13 cellular contexts compared by ENCODE assay signal in the genomic region with DNA sequence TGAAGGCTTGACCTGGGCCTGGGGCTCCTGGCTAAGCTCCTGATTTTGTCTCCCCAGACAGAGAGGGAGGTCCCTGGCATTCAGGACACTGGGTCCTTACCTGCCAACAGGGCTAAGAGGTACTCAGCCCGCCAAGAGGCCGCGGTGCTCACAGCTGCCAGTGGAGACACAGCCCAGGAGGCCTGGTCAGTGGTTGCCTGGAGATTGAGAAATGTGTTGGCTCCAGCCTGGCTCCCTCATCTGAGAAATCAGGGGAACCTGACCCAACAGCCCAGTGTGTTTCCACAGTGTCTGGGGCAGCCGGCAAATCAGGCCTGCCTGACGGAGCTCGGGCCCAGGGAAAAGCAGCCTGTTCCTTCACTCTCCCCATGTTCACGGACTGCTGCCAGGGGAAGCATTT.
DNase-seq lines count a peak whose midpoint lies in the region; ATAC-seq lines count a peak whose summit lies in the region.
"Had no signal": no experiment of that assay in that cellular context is flagged by ENCODE, and none has a peak within 500 bp of the region (broad histone marks: within the 10 kb centered on the region; RNA-seq: fewer than 3 reads in every experiment).

No MANE protein-coding gene starts in this region.

- H3K4me1 Mint-ChIP-seq in stimulated activated memory B cell treated with anti-CD40 and anti-IgM and Interleukin-4, amounts not matched to agents 10 μg/mL and 1 μg/mL and 100 μg/mL, for 72 hours, result no peaks in the 10 kb centered on the region

- DNase-seq in GM03348 (ENCODE audit: low spot score) (peak; percentile 31), astrocyte of the hippocampus (ENCODE audit: low read depth, low spot score) (peak; percentile 53), iris pigment epithelial cell (ENCODE audit: low read depth) (peak; percentile 36), RPMI8226 (no peak), cerebellar nuclear complex (lab: John Stamatoyannopoulos, UW) (no peak), NK-92 (lab: John Stamatoyannopoulos, UW; ENCODE audit: unreplicated experiment) (no peak)
- no peak for DNase-seq in stimulated activated CD4-positive, alpha-beta T cell treated with anti-CD3 and anti-CD28 coated beads, Interleukin-1b, Interleukin-23, amount 100 ng/mL, for 48 hours
- DNase-seq: GF-D8; NCI-H1694; OCI-M1; stimulated activated CD4-positive, alpha-beta T cell treated with anti-CD3 and anti-CD28 coated beads, Interleukin-4, amount 100 ng/mL, for 1 hour had no signal

- H3K36me3 Mint-ChIP-seq in stimulated activated memory B cell treated with anti-CD40 and anti-IgM and Interleukin-4, amounts not matched to agents 10 μg/mL and 1 μg/mL and 100 μg/mL, for 72 hours, result no peaks in the 10 kb centered on the region

- H3K27me3 Mint-ChIP-seq in stimulated activated memory B cell treated with anti-CD40 and anti-IgM and Interleukin-4, amounts not matched to agents 10 μg/mL and 1 μg/mL and 100 μg/mL, for 72 hours, result peaks cover 38% of the 10 kb centered on the region

- ATAC-seq in stimulated activated memory B cell treated with anti-CD40 and anti-IgM and Interleukin-4, amounts not matched to agents 10 μg/mL and 1 μg/mL and 100 μg/mL, for 72 hours, result peak; percentile 5
- ATAC-seq: HepG2 had no signal

- H3K27ac Mint-ChIP-seq in stimulated activated memory B cell treated with anti-CD40 and anti-IgM and Interleukin-4, amounts not matched to agents 10 μg/mL and 1 μg/mL and 100 μg/mL, for 72 hours, result no peak overlapping the region

- H3K9me3 Mint-ChIP-seq in stimulated activated memory B cell treated with anti-CD40 and anti-IgM and Interleukin-4, amounts not matched to agents 10 μg/mL and 1 μg/mL and 100 μg/mL, for 72 hours, result peaks cover 9% of the 10 kb centered on the region

- H3K4me3 Mint-ChIP-seq in stimulated activated memory B cell treated with anti-CD40 and anti-IgM and Interleukin-4, amounts not matched to agents 10 μg/mL and 1 μg/mL and 100 μg/mL, for 72 hours, result no peak overlapping the region

Comparison
In these comparisons a context has a peak if more than half of its experiments do, and no peak if none do; other contexts are left out.
1. DNase-seq: peak in GM03348 (single experiment), astrocyte of the hippocampus (single experiment) and iris pigment epithelial cell (single experiment); none in RPMI8226 (single experiment), cerebellar nuclear complex (0 of 2), stimulated activated CD4-positive, alpha-beta T cell treated with anti-CD3 and anti-CD28 coated beads, Interleukin-1b, Interleukin-23, amount 100 ng/mL, for 48 hours (single experiment) and NK-92 (single experiment).